In the genomic region with DNA sequence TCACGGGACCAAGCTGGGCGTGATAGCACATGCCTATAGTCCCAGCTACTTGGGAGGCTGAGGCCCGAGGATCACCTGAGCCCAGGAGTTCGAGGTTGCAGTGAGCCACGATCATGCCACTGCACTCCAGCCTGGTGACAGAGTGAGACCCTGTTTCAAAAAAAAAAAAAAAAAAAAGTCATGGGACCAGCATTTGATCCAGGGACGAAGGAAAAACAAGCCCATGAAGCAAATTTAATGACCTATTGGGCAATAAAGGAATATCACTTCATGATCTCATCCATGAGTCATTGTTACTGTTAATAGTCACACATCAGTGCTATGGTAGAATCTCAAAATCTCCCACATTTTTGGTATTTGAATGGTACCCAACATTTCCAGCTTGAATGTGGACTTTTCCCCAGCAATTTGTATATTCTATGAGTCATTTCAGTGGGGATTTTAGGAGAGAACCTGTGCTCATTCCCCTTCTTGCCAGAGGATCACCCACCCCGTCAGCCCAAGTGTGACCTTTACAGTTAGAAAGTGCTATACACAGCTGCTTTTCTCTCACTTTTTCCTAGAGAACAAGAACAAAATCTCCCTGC, we compare ENCODE assay signal across 9 cellular contexts. TPM values are rescaled to one million over a fixed set of nuclear protein-coding genes. Genes with fewer than 3 reads are reported as not detected.
A peak's percentile ranks its signal among the peaks of the same experiment; 100 is the strongest.
DNase-seq lines count a peak whose midpoint lies in the region; ATAC-seq, FAIRE-seq and TF ChIP-seq lines count a peak whose summit lies in the region.
"Had no signal": no experiment of that assay in that cellular context is flagged by ENCODE, and none has a peak within 500 bp of the region (broad histone marks: within the 10 kb centered on the region; RNA-seq: fewer than 3 reads in every experiment).

No MANE protein-coding gene starts in this region.

- H4K20me1 ChIP-seq in DND-41 (ENCODE audit: insufficient read depth, low read length) = no peaks in the 10 kb centered on the region

- H3K9ac ChIP-seq in DND-41 (ENCODE audit: low read depth, low read length) = peak overlapping the region; percentile 20; the same call in 1 of the 2 replicates

- no peaks in the 10 kb centered on the region for H3K79me2 ChIP-seq in DND-41 (ENCODE audit: insufficient read depth, low read length)

- H3K27me3 ChIP-seq in DND-41 (ENCODE audit: insufficient read depth, low read length, poor library complexity) (no peaks in the 10 kb centered on the region), esophagus squamous epithelium (no peaks in the 10 kb centered on the region), psoas muscle (ENCODE audit: insufficient read depth in 3 of 3, low read length in 2 of 3) (no peaks in the 10 kb centered on the region)

- H3K36me3 ChIP-seq in DND-41 (ENCODE audit: insufficient read depth, low read length) (no peaks in the 10 kb centered on the region), esophagus squamous epithelium (no peaks in the 10 kb centered on the region), psoas muscle (ENCODE audit: insufficient read depth in 1 of 2, low read depth in 1 of 2) (no peaks in the 10 kb centered on the region)

- peaks cover 2% of the 10 kb centered on the region for H3K9me3 ChIP-seq in DND-41 (ENCODE audit: insufficient read depth, low read length, severe bottlenecking)
- H3K9me3 ChIP-seq in esophagus squamous epithelium = peaks cover 0 to 4% (median 0%) of the 10 kb centered on the region in 3 donors
- no peaks in the 10 kb centered on the region for H3K9me3 ChIP-seq in psoas muscle

- peak; percentile 23; the same call in 2 of the 3 replicates for ATAC-seq in DND-41 (ENCODE audit: insufficient read depth, low read depth)
- peak; percentile 81 to 93 (median 84) for ATAC-seq in psoas muscle

- in situ Hi-C loops in KBM-7 (cut with MboI; ENCODE audit: low pct_unique_long_range_greater_than_20kb, low sequenced_read_pairs) = no loop called here

- peak overlapping the region; percentile 1; the same call in 1 of the 2 replicates for H3K4me2 ChIP-seq in DND-41 (ENCODE audit: insufficient read depth, low read length)

- DNase-seq in DND-41 (no peak), RCC 7860 (ENCODE audit: low spot score) (peak; percentile 85), esophagus squamous epithelium (lab: John Stamatoyannopoulos, UW) (no peak), psoas muscle (peak in 1 of 2 donors; percentile 53), GDM1 (lab: John Stamatoyannopoulos, UW) (no peak), hippocampal formation (lab: John Stamatoyannopoulos, UW) (no peak), KBM-7 (no peak), D341Med (ENCODE audit: low spot score) (no peak)

- no peak overlapping the region for H2AFZ ChIP-seq in DND-41 (ENCODE audit: low read depth, low read length)

- peak; percentile 90 for FAIRE-seq in RCC 7860 (lab: Jason Lieb, UNC)
- FAIRE-seq: GM12891 had no signal

- TF ChIP-seq POLR2A in esophagus squamous epithelium (IDR thresholded peaks at IDR 0.05) = no peak

- intact Hi-C loops in esophagus squamous epithelium (cut with DNase I) = no loop called here
- intact Hi-C loops in psoas muscle (cut with DNase I) = no loop called here

- H3K27ac ChIP-seq in DND-41 (ENCODE audit: low read length) (peak overlapping the region; percentile 38), esophagus squamous epithelium (peak overlapping the region; percentile 10 to 90 (median 68)), psoas muscle (peak overlapping the region; percentile 86)

- WGBS in esophagus squamous epithelium, 2 donors = 43 to 45% methylated on average over 7 of the region's 7 CpGs
- 57 to 72% (median 67%) methylated on average over 7 of the region's 7 CpGs for WGBS in psoas muscle, 3 donors

- no peak overlapping the region for H3K4me3 ChIP-seq in DND-41 (ENCODE audit: low read depth in 1 of 2, low read length in 2 of 2)
- no peak overlapping the region for H3K4me3 ChIP-seq in esophagus squamous epithelium
- no peak overlapping the region for H3K4me3 ChIP-seq in psoas muscle

- TF ChIP-seq CTCF in DND-41 (IDR thresholded peaks at IDR 0.05; ENCODE audit: borderline replicate concordance, extremely low read depth, low read length, poor library complexity, severe bottlenecking) (no peak), esophagus squamous epithelium (IDR thresholded peaks at IDR 0.05) (no peak), psoas muscle (IDR thresholded peaks at IDR 0.05) (no peak)

- H3K4me1 ChIP-seq in DND-41 (ENCODE audit: insufficient read depth, low read length) (peaks cover 37% of the 10 kb centered on the region), esophagus squamous epithelium (peaks cover 12 to 19% (median 14%) of the 10 kb centered on the region in 3 donors), psoas muscle (peaks cover 19% of the 10 kb centered on the region)

RNA-seq across cellular contexts. Expression of gene SOD2, which starts 8.5 kb away (rescaled TPM):
- total RNA-seq in esophagus squamous epithelium (100 to 1,000 TPM; 227 to 792 (median 519) TPM), psoas muscle (1,000 to 10,000 TPM in 3 of 4 donors, 100 to 1,000 TPM in 1; 573 to 7,738 (median 3,937) TPM)
- polyA plus RNA-seq in psoas muscle = over 10,000 TPM in 1 of 3 donors, 1,000 to 10,000 TPM in 2; 5,251 to 11,097 (median 6,044) TPM

RNA-seq across cellular contexts. Expression of gene WTAP, which starts 25.8 kb away (rescaled TPM):
- total RNA-seq in esophagus squamous epithelium (100 to 1,000 TPM in 1 of 4 donors, 10 to 100 TPM in 3; 45.0 to 105 (median 82.6) TPM), psoas muscle (100 to 1,000 TPM in 3 of 4 donors, 10 to 100 TPM in 1; 51.8 to 199 (median 107) TPM)
- polyA plus RNA-seq in psoas muscle = 100 to 1,000 TPM; 131 to 284 (median 265) TPM
